In the genomic region with DNA sequence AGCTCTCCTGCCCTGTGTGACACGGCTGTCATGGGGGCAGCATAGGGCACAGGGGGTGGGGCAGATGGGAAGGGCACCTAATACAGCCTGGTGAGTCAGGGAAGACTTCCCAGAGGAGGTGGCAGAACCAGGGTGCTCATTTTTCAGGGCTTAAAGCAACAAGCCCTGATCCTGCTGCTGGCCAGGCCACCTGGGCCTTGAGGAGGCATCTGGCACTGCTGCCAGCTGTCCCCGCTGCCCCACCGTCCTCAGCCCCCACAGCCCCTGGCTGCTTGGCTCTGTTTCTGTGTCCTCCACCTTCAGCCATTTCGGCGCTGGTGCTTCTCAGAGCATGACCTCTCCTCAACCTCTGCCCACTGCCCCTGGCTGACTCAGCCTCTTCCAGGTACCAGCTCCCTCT, we compare ENCODE assay signal across 11 cellular contexts. TPM values are rescaled to one million over a fixed set of nuclear protein-coding genes. Genes with fewer than 3 reads are reported as not detected.
DNase-seq lines count a peak whose midpoint lies in the region; ATAC-seq and TF ChIP-seq lines count a peak whose summit lies in the region.
"Had no signal": no experiment of that assay in that cellular context is flagged by ENCODE, and none has a peak within 500 bp of the region (broad histone marks: within the 10 kb centered on the region; RNA-seq: fewer than 3 reads in every experiment).

No MANE protein-coding gene starts in this region.

- H3K27ac Mint-ChIP-seq in natural killer cell, result peak overlapping the region; percentile 78 to 97

- DNase-seq in left ventricle myocardium inferior, result no peak
- DNase-seq in right atrium auricular region (ENCODE audit: low spot score), result no peak
- DNase-seq in natural killer cell, result no peak
- no peak for DNase-seq in stimulated activated CD8-positive, alpha-beta memory T cell treated with anti-CD3 and anti-CD28 coated beads, Interleukin-4, amount 100 ng/mL, for 48 hours
- no peak for DNase-seq in mucosa of gallbladder (ENCODE audit: low spot score)
- no peak for DNase-seq in EL
- DNase-seq: brain microvascular endothelial cell, Karpas-422, NCI-H2029 treated with DMSO at 0.1 percent for 48 hours had no signal

- H3K4me3 ChIP-seq in left ventricle myocardium inferior, result peak overlapping the region; percentile 93
- H3K4me3 ChIP-seq in right atrium auricular region, result no peak overlapping the region

- no peaks in the 10 kb centered on the region for H3K27me3 Mint-ChIP-seq in natural killer cell (ENCODE audit: low read depth in 2 of 2)

- H3K27me3 ChIP-seq in left ventricle myocardium inferior (ENCODE audit: low read depth), result no peaks in the 10 kb centered on the region
- no peaks in the 10 kb centered on the region for H3K27me3 ChIP-seq in right atrium auricular region
- H3K27me3 ChIP-seq: brain microvascular endothelial cell had no signal

- intact Hi-C loops in left ventricle myocardium inferior (cut with micrococcal nuclease) (no loop called here), natural killer cell (cut with micrococcal nuclease) (loop anchor here (5.0 kb wide), 1 partner anchor 393 kb away; a partner anchor contains a TSS)

- peaks cover 71% of the 10 kb centered on the region for H3K36me3 ChIP-seq in left ventricle myocardium inferior
- H3K36me3 ChIP-seq in right atrium auricular region, result peaks cover 15% of the 10 kb centered on the region

- H3K27ac ChIP-seq in left ventricle myocardium inferior (replicated peaks), result peak overlapping the region; percentile 94
- no peak overlapping the region for H3K27ac ChIP-seq in right atrium auricular region
- peak overlapping the region; percentile 99 for H3K27ac ChIP-seq in angular gyrus (ENCODE audit: low read depth, low read length)
- H3K27ac ChIP-seq: brain microvascular endothelial cell had no signal

- no peak for ATAC-seq in natural killer cell
- no peak for ATAC-seq in HG02981 (IDR thresholded peaks at IDR 0.05; ENCODE audit: unreplicated experiment)

- no peaks in the 10 kb centered on the region for H3K9me3 ChIP-seq in left ventricle myocardium inferior (replicated peaks)
- no peaks in the 10 kb centered on the region for H3K9me3 ChIP-seq in right atrium auricular region

- peaks cover 27 to 50% of the 10 kb centered on the region in 2 donors for H3K4me1 Mint-ChIP-seq in natural killer cell

- no peak overlapping the region for H3K4me3 Mint-ChIP-seq in natural killer cell

- H3K4me1 ChIP-seq in left ventricle myocardium inferior (peaks cover 86% of the 10 kb centered on the region), right atrium auricular region (peaks cover 0 to 76% of the 10 kb centered on the region in 2 donors)

- H3K36me3 Mint-ChIP-seq in natural killer cell, result no peaks in the 10 kb centered on the region

- H3K9me3 Mint-ChIP-seq in natural killer cell, result no peaks in the 10 kb centered on the region

- no peak for TF ChIP-seq CTCF in left ventricle myocardium inferior (IDR thresholded peaks at IDR 0.05; ENCODE audit: borderline replicate concordance)
- TF ChIP-seq CTCF in right atrium auricular region (IDR thresholded peaks at IDR 0.05), result no peak
- no peak for TF ChIP-seq CTCF in natural killer cell (IDR thresholded peaks at IDR 0.05)

RNA-seq across cellular contexts. Expression of a gene that starts 4.3 kb away (rescaled TPM):
- total RNA-seq in left ventricle myocardium inferior, result 32.4 TPM
- 10 to 100 TPM; 21.1 to 30.5 TPM for total RNA-seq in right atrium auricular region
- total RNA-seq in natural killer cell, result 10 to 100 TPM; 85.3 to 94.5 (median 94.0) TPM
- total RNA-seq in mucosa of gallbladder, result 85.6 TPM

RNA-seq across cellular contexts. Expression of a gene that starts 5.9 kb away (rescaled TPM):
- total RNA-seq in left ventricle myocardium inferior, result 11.9 TPM
- 10 to 100 TPM; 16.1 to 21.8 TPM for total RNA-seq in right atrium auricular region
- 100 to 1,000 TPM; 101 to 105 (median 102) TPM for total RNA-seq in natural killer cell
- 52.5 TPM for total RNA-seq in mucosa of gallbladder

RNA-seq across cellular contexts. Expression of a gene that starts 14.1 kb away (rescaled TPM):
- total RNA-seq in left ventricle myocardium inferior (0.85 TPM), right atrium auricular region (under 1 TPM in 1 of 2 donors, not detected in 1; 0.39 TPM), natural killer cell (10 to 100 TPM in 1 of 3 donors, 1 to 10 TPM in 2; 6.3 to 11.2 (median 7.1) TPM), mucosa of gallbladder (1.1 TPM)

RNA-seq across cellular contexts. Expression of a gene that starts 28.2 kb away (rescaled TPM):
- 21.0 TPM for total RNA-seq in left ventricle myocardium inferior
- total RNA-seq in right atrium auricular region, result 10 to 100 TPM; 14.5 to 29.6 TPM
- total RNA-seq in natural killer cell, result 100 to 1,000 TPM; 520 to 776 (median 743) TPM
- 74.7 TPM for total RNA-seq in mucosa of gallbladder

RNA-seq across cellular contexts. Expression of a gene that starts 33.9 kb away (rescaled TPM):
- total RNA-seq in left ventricle myocardium inferior (69.5 TPM), right atrium auricular region (10 to 100 TPM; 20.5 to 85.3 TPM), natural killer cell (100 to 1,000 TPM; 129 to 137 (median 135) TPM), mucosa of gallbladder (128 TPM)

Comparison
In these comparisons a context has a peak if more than half of its experiments do, and no peak if none do; other contexts are left out.
1. H3K27ac ChIP-seq: peak in left ventricle myocardium inferior (single experiment) and angular gyrus (single experiment); none in right atrium auricular region (0 of 2).